In genomic region chr17:81515530-81516041, GRCh38 we compare ENCODE assay signal across 8 cellular contexts.
DNase-seq lines count a peak whose midpoint lies in the region; ATAC-seq and TF ChIP-seq lines count a peak whose summit lies in the region.

No MANE protein-coding gene starts in this region.

- H2AFZ ChIP-seq in KMS-11 (ENCODE audit: low read depth) = peak overlapping the region; percentile 82

- peak overlapping the region; percentile 74 for H3K27ac ChIP-seq in KMS-11
- H3K27ac ChIP-seq in layer of hippocampus (ENCODE audit: low read depth, low read length) = peak overlapping the region; percentile 97
- peak overlapping the region; percentile 95 for H3K27ac ChIP-seq in stomach smooth muscle (ENCODE audit: low read length)
- H3K27ac ChIP-seq in substantia nigra (ENCODE audit: low read depth, low read length, poor library complexity, severe bottlenecking) = no peak overlapping the region

- H3K4me3 ChIP-seq in KMS-11 (IDR thresholded peaks at IDR 0.05; ENCODE audit: insufficient read depth, low read depth, low read length) (no peak overlapping the region), astrocyte of the spinal cord (ENCODE audit: low read depth, low read length) (peak overlapping the region; percentile 72), stomach smooth muscle (ENCODE audit: low read length in 2 of 2) (peak overlapping the region; percentile 78 to 87)

- ATAC-seq in GM21825 (IDR thresholded peaks at IDR 0.05; ENCODE audit: unreplicated experiment) (no peak), GM19351 (IDR thresholded peaks at IDR 0.05; ENCODE audit: unreplicated experiment) (no peak)

- H3K9ac ChIP-seq in KMS-11 = peak overlapping the region; percentile 74; the same call in 1 of the 2 replicates
- peak overlapping the region; percentile 84 to 88 for H3K9ac ChIP-seq in stomach smooth muscle (ENCODE audit: low read length in 2 of 2)

- H3K27me3 ChIP-seq in KMS-11 (ENCODE audit: insufficient read depth, low read depth) = peaks cover 6% of the 10 kb centered on the region; the same call in 1 of the 2 replicates
- H3K27me3 ChIP-seq in layer of hippocampus (ENCODE audit: control insufficient read depth, insufficient read depth, low read length) = peaks cover 6% of the 10 kb centered on the region
- no peaks in the 10 kb centered on the region for H3K27me3 ChIP-seq in stomach smooth muscle (ENCODE audit: control insufficient read depth in 1 of 2, insufficient read depth in 2 of 2, low read length in 2 of 2)

- TF ChIP-seq CTCF in KMS-11 (conservative IDR thresholded peaks at IDR 0.05; ENCODE audit: low read depth, low read length) (no peak), astrocyte of the spinal cord (IDR thresholded peaks at IDR 0.05; ENCODE audit: low read depth, low read length) (no peak)

- H3K4me2 ChIP-seq in KMS-11 = peak overlapping the region; percentile 61

- H3K9me3 ChIP-seq in stomach smooth muscle (ENCODE audit: control insufficient read depth in 2 of 2, low read length in 2 of 2) = no peaks in the 10 kb centered on the region

- peaks cover 12% of the 10 kb centered on the region; the same call in 1 of the 2 replicates for H3K36me3 ChIP-seq in KMS-11 (ENCODE audit: insufficient read depth)
- peaks cover 13 to 16% of the 10 kb centered on the region in 2 donors for H3K36me3 ChIP-seq in stomach smooth muscle (ENCODE audit: control insufficient read depth in 2 of 2, insufficient read depth in 2 of 2, low read length in 2 of 2)

- peaks cover 19% of the 10 kb centered on the region for H3K79me2 ChIP-seq in KMS-11 (ENCODE audit: insufficient read depth, low read depth)

- peaks cover 19% of the 10 kb centered on the region; the same call in 1 of the 2 replicates for H4K20me1 ChIP-seq in KMS-11 (ENCODE audit: insufficient read depth)

- peaks cover 16% of the 10 kb centered on the region for H3K4me1 ChIP-seq in KMS-11 (ENCODE audit: low read depth, poor library complexity, severe bottlenecking)
- peaks cover 57% of the 10 kb centered on the region for H3K4me1 ChIP-seq in stomach smooth muscle (ENCODE audit: control insufficient read depth, insufficient read depth, low read length)

- in situ Hi-C loops in astrocyte of the spinal cord (cut with HindIII; ENCODE audit: low sequenced_read_pairs) = loop anchor here (10.0 kb wide), 1 partner anchor 111 kb away; no protein-coding TSS in a partner anchor

- DNase-seq in astrocyte of the spinal cord (ENCODE audit: low read depth, low spot score) (no peak), AML-193 (lab: John Stamatoyannopoulos, UW) (no peak), substantia nigra (lab: John Stamatoyannopoulos, UW) (no peak)
